In genomic region chr5:44830951-44831350, GRCh38 we compare ENCODE assay signal across 27 cellular contexts.
"Had no signal": no experiment of that assay in that cellular context is flagged by ENCODE, and none has a peak within 500 bp of the region (broad histone marks: within the 10 kb centered on the region; RNA-seq: fewer than 3 reads in every experiment).

No MANE protein-coding gene starts in this region.

- DNase-seq: stimulated activated CD4-positive, alpha-beta T cell treated with anti-CD3 and anti-CD28 coated beads, Interleukin-2, amount 100 ng/mL, for 48 hours; stimulated activated CD4-positive, alpha-beta T cell treated with anti-CD3 and anti-CD28 coated beads, Interleukin-4, amount 100 ng/mL, for 1 hour; stimulated activated CD4-positive, alpha-beta T cell treated with anti-CD3 and anti-CD28 coated beads, Interleukin-4, amount 100 ng/mL, for 24 hours; stimulated activated CD4-positive, alpha-beta T cell treated with anti-CD3 and anti-CD28 coated beads, Interleukin-4, amount 100 ng/mL, for 4 hours; stimulated activated CD8-positive, alpha-beta memory T cell treated with anti-CD3 and anti-CD28 coated beads, Interleukin-4, amount 100 ng/mL, for 48 hours; stimulated activated naive B cell treated with anti-CD40 and anti-IgM and Interleukin-4, amounts not matched to agents 10 μg/mL and 1 μg/mL and 100 μg/mL, for 72 hours; stimulated activated naive CD4-positive, alpha-beta T cell; stimulated activated naive CD4-positive, alpha-beta T cell treated with Interleukin-2 at 50 U/mL for 16 hours; stimulated activated naive CD8-positive, alpha-beta T cell treated with anti-CD3 and anti-CD28 coated beads, Interleukin-15, amount 100 ng/mL, for 72 hours; stimulated activated naive CD8-positive, alpha-beta T cell treated with anti-CD3 and anti-CD28 coated beads, Interleukin-15, Interleukin-2, amounts not matched to agents 100 U/mL and 50 U/mL, for 24 hours; stomach; substantia nigra; testis; thyroid gland; tibial artery; transverse colon; trophoblast cell; upper lobe of left lung; upper lobe of right lung; uterus had no signal

- H3K4me3 ChIP-seq: stomach, suprapubic skin, testis, thoracic aorta, thyroid gland, tibial artery, tibial nerve, transverse colon, upper lobe of left lung, upper lobe of right lung, uterus, vagina had no signal

- H3K4me1 ChIP-seq: stomach, suprapubic skin, testis, thyroid gland, tibial artery, tibial nerve, transverse colon, upper lobe of left lung, upper lobe of right lung, uterus, vagina had no signal

- H3K27ac ChIP-seq: stomach, suprapubic skin, testis, thoracic aorta, thyroid gland, tibial artery, tibial nerve, transverse colon, upper lobe of left lung, upper lobe of right lung, uterus, vagina had no signal

- H3K27me3 ChIP-seq: stomach, suprapubic skin, testis, thyroid gland, tibial artery, tibial nerve, transverse colon, upper lobe of left lung, upper lobe of right lung, uterus, vagina had no signal

- H3K9me3 ChIP-seq: stomach, suprapubic skin, testis, thoracic aorta, thyroid gland, tibial artery, transverse colon, upper lobe of left lung, upper lobe of right lung, uterus, vagina had no signal

- FAIRE-seq: urothelium cell line had no signal

- H3K36me3 ChIP-seq: stomach, thoracic aorta, thyroid gland, tibial artery, transverse colon, upper lobe of left lung, upper lobe of right lung, uterus, vagina had no signal

- ATAC-seq: stimulated activated effector memory CD8-positive, alpha-beta T cell treated with anti-CD3 and anti-CD28 coated beads, Interleukin-12 subunit alpha, Interleukin-12 subunit beta, amount 100 ng/mL, for 72 hours; stimulated activated memory B cell treated with anti-CD40 and anti-IgM and Interleukin-4, amounts not matched to agents 10 μg/mL and 1 μg/mL and 100 μg/mL, for 72 hours; stimulated activated naive B cell treated with anti-CD40 and anti-IgM and Interleukin-4, amounts not matched to agents 10 μg/mL and 1 μg/mL and 100 μg/mL, for 72 hours; stimulated activated naive CD8-positive, alpha-beta T cell treated with anti-CD3 and anti-CD28 coated beads, Interleukin-15, amount 100 ng/mL, for 72 hours; stimulated activated naive CD8-positive, alpha-beta T cell treated with anti-CD3 and anti-CD28 coated beads, Interleukin-15, Interleukin-2, amounts not matched to agents 100 U/mL and 50 U/mL, for 24 hours; upper lobe of right lung had no signal
